ENCODE assay signal across 14 cellular contexts in the genomic region with DNA sequence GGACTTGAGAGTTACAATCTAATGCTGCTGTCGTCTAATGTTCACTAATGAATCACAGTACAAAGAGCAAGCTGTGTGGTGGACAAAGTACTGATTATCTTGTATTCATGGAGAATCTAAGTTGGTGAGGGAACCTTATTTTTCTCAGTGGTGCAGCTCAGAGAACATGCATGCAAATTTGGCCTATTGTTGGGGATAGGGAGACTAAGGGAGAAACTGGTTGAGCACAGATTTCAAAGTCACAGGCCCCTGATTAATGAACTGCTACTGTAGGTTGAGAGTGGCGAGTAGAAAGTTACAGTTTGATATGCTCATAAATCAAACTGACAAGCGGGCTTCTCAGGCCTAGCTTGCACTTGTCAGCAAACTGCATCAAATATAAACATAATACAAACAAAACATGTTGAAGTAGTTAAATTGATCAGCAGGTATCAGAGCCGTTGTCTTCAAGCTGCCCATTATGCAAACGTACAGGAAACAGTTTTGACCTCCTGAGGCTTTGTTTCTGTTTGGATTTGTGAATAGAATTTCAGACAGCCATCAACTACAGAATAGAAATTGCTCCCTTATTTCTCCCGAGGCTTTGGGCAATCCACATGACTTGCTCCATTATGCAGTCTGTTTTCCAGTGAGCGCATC.
DNase-seq lines count a peak whose midpoint lies in the region; FAIRE-seq and TF ChIP-seq lines count a peak whose summit lies in the region.
"Had no signal": no experiment of that assay in that cellular context is flagged by ENCODE, and none has a peak within 500 bp of the region (broad histone marks: within the 10 kb centered on the region; RNA-seq: fewer than 3 reads in every experiment).

No MANE protein-coding gene starts in this region.

- no peaks in the 10 kb centered on the region for H3K79me2 ChIP-seq in hepatocyte
- H3K79me2 ChIP-seq in smooth muscle cell (ENCODE audit: low read depth) = no peaks in the 10 kb centered on the region

- H3K27ac ChIP-seq in hepatocyte (no peak overlapping the region), small intestine (ENCODE audit: low read depth in 1 of 2, low read length in 1 of 2) (no peak overlapping the region), smooth muscle cell (ENCODE audit: low read depth) (no peak overlapping the region)

- DNase-seq in HEK293T (ENCODE audit: extremely low spot score) (no peak), NCI-H345 (lab: John Stamatoyannopoulos, UW) (peak; percentile 44), hepatocyte (ENCODE audit: low spot score) (peak; percentile 12), small intestine (peak; percentile 78), NCI-H82 (lab: John Stamatoyannopoulos, UW) (no peak), smooth muscle cell (lab: John Stamatoyannopoulos, UW; ENCODE audit: unreplicated experiment) (no peak), GF-D8 (lab: John Stamatoyannopoulos, UW) (no peak)
- DNase-seq in activated CD8-positive, alpha-beta memory T cell treated with anti-CD3 and anti-CD28 coated beads for 24 hours = no peak
- DNase-seq: activated CD4-positive, alpha-beta T cell treated with anti-CD3 and anti-CD28 coated beads, Interleukin-2, amount 10 ng/mL, durations not matched to agents 24 days and 14 days; activated T-cell treated with anti-CD3 and anti-CD28 coated beads, Interleukin-2, amount 50 U/mL, for 4 hours; left ventricle myocardium superior; MG63; NCI-H2227 treated with DMSO at 0.1 percent for 48 hours; T-helper 9 cell had no signal

- POLR2A ChIA-PET in HEK293T (lab: Yijun Ruan, JAX) = no interaction called here

- H2AFZ ChIP-seq in hepatocyte (no peak overlapping the region), smooth muscle cell (ENCODE audit: low read depth) (no peak overlapping the region)

- H3F3A ChIP-seq in smooth muscle cell (ENCODE audit: low read depth) = no peaks in the 10 kb centered on the region

- H3K9me3 ChIP-seq in hepatocyte (ENCODE audit: low read depth) (no peaks in the 10 kb centered on the region), small intestine (ENCODE audit: control insufficient read depth, low read depth) (no peaks in the 10 kb centered on the region), smooth muscle cell (replicated peaks; ENCODE audit: low read depth) (no peaks in the 10 kb centered on the region)
- H3K9me3 ChIP-seq: MG63 had no signal

- H3K9ac ChIP-seq in smooth muscle cell (ENCODE audit: low read depth) = no peak overlapping the region

- H3K27me3 ChIP-seq in hepatocyte (no peaks in the 10 kb centered on the region), small intestine (ENCODE audit: control insufficient read depth in 2 of 2, insufficient read depth in 2 of 2, low read length in 2 of 2) (no peaks in the 10 kb centered on the region), smooth muscle cell (ENCODE audit: low read depth) (no peaks in the 10 kb centered on the region)
- H3K27me3 ChIP-seq: MG63 had no signal

- no peaks in the 10 kb centered on the region for H3K9me2 ChIP-seq in hepatocyte (replicated peaks; ENCODE audit: insufficient read depth)

- H4K20me1 ChIP-seq in hepatocyte (ENCODE audit: insufficient read depth, poor library complexity, severe bottlenecking) = no peaks in the 10 kb centered on the region
- H4K20me1 ChIP-seq in smooth muscle cell (ENCODE audit: low read depth) = no peaks in the 10 kb centered on the region

- CTCF ChIA-PET in HEK293T (lab: Yijun Ruan, JAX) = no interaction called here

- no peak overlapping the region for H3K4me3 ChIP-seq in hepatocyte
- H3K4me3 ChIP-seq in small intestine (ENCODE audit: low read depth in 1 of 2, low read length in 2 of 2) = no peak overlapping the region
- H3K4me3 ChIP-seq in smooth muscle cell = no peak overlapping the region
- H3K4me3 ChIP-seq: MG63 had no signal

- H3K36me3 ChIP-seq in hepatocyte (replicated peaks; ENCODE audit: insufficient read depth, low read depth) (no peaks in the 10 kb centered on the region), small intestine (ENCODE audit: control insufficient read depth in 2 of 2, insufficient read depth in 2 of 2, low read length in 2 of 2) (no peaks in the 10 kb centered on the region), smooth muscle cell (ENCODE audit: low read depth) (no peaks in the 10 kb centered on the region)
- H3K36me3 ChIP-seq: MG63 had no signal

- H3K4me2 ChIP-seq in hepatocyte = no peak overlapping the region
- no peak overlapping the region for H3K4me2 ChIP-seq in smooth muscle cell

- H3K4me1 ChIP-seq in hepatocyte (ENCODE audit: insufficient read depth) (peaks cover 4% of the 10 kb centered on the region), small intestine (ENCODE audit: control insufficient read depth in 2 of 2, insufficient read depth in 1 of 2, low read depth in 1 of 2, low read length in 1 of 2) (no peaks in the 10 kb centered on the region), smooth muscle cell (ENCODE audit: low read depth) (no peaks in the 10 kb centered on the region)

- FAIRE-seq in small intestine (lab: Jason Lieb, UNC) = no peak

- 47% methylated on average over 7 of the region's 7 CpGs for WGBS in hepatocyte (ENCODE audit: low lambda C conversion rate, missing lambda C conversion rate)
- WGBS in small intestine, 3 donors = 38 to 56% (median 42%) methylated on average over 7 of the region's 7 CpGs
- WGBS in smooth muscle cell (ENCODE audit: low lambda C conversion rate) = 57% methylated on average over 7 of the region's 7 CpGs

- TF ChIP-seq CTCF in hepatocyte (IDR thresholded peaks at IDR 0.05; ENCODE audit: poor library complexity) = no peak
- no peak for TF ChIP-seq CTCF in smooth muscle cell (IDR thresholded peaks at IDR 0.05; ENCODE audit: borderline replicate concordance, insufficient read depth, poor library complexity, severe bottlenecking)

TF ChIP-seq in HEK293T, 16 proteins besides CTCF, POLR2A, EP300 and RAD21:
- TF ChIP-seq HDGF (IDR thresholded peaks at IDR 0.05; ENCODE audit: borderline replicate concordance) = no peak
- TF ChIP-seq, protein P1, sequence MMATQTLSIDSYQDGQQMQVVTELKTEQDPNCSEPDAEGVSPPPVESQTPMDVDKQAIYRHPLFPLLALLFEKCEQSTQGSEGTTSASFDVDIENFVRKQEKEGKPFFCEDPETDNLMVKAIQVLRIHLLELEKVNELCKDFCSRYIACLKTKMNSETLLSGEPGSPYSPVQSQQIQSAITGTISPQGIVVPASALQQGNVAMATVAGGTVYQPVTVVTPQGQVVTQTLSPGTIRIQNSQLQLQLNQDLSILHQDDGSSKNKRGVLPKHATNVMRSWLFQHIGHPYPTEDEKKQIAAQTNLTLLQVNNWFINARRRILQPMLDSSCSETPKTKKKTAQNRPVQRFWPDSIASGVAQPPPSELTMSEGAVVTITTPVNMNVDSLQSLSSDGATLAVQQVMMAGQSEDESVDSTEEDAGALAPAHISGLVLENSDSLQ (IDR thresholded peaks at IDR 0.05) = peak; percentile 94

Comparison
In these comparisons a context has a peak if more than half of its experiments do, and no peak if none do; other contexts are left out.
1. DNase-seq: peak in NCI-H345 (single experiment), hepatocyte (single experiment) and small intestine (single experiment); none in HEK293T (single experiment), activated CD8-positive, alpha-beta memory T cell treated with anti-CD3 and anti-CD28 coated beads for 24 hours (single experiment), NCI-H82 (single experiment), smooth muscle cell (single experiment) and GF-D8 (single experiment).